In genomic region chr15:68366314-68366713, GRCh38 we compare ENCODE assay signal across 16 cellular contexts.
DNase-seq lines count a peak whose midpoint lies in the region; TF ChIP-seq lines count a peak whose summit lies in the region.
"Had no signal": no experiment of that assay in that cellular context is flagged by ENCODE, and none has a peak within 500 bp of the region (broad histone marks: within the 10 kb centered on the region; RNA-seq: fewer than 3 reads in every experiment).

No MANE protein-coding gene starts in this region.

- TF ChIP-seq CTCF in Peyer's patch (IDR thresholded peaks at IDR 0.05) = no peak

- H3K27me3 Mint-ChIP-seq in T-helper 2 cell treated with Interferon-gamma antibody and Interleukin-4, amounts not matched to agents 5 μg/mL and 100 μg/mL, for 36 hours (ENCODE audit: low read depth) = no peaks in the 10 kb centered on the region
- H3K27me3 Mint-ChIP-seq in dendritic cell treated with granulocyte-macrophage colony-stimulating factor and Interleukin-4, amounts not matched to agents 40 ng/mL and 50 ng/mL, for 4 days = peaks cover 8% of the 10 kb centered on the region

- H3K4me1 ChIP-seq in skeletal muscle satellite cell (ENCODE audit: control insufficient read depth, insufficient read depth, low read length) = peaks cover 39% of the 10 kb centered on the region
- no peaks in the 10 kb centered on the region for H3K4me1 ChIP-seq in Peyer's patch

- H3K27me3 ChIP-seq in skeletal muscle satellite cell (ENCODE audit: control insufficient read depth, insufficient read depth, low read length) (no peaks in the 10 kb centered on the region), Peyer's patch (no peaks in the 10 kb centered on the region)
- H3K27me3 ChIP-seq: MG63 had no signal

- H3K36me3 Mint-ChIP-seq in T-helper 2 cell treated with Interferon-gamma antibody and Interleukin-4, amounts not matched to agents 5 μg/mL and 100 μg/mL, for 36 hours (ENCODE audit: low read depth) = no peaks in the 10 kb centered on the region
- H3K36me3 Mint-ChIP-seq in dendritic cell treated with granulocyte-macrophage colony-stimulating factor and Interleukin-4, amounts not matched to agents 40 ng/mL and 50 ng/mL, for 4 days (ENCODE audit: low read depth) = peaks cover 5% of the 10 kb centered on the region
- H3K36me3 Mint-ChIP-seq: brain, T-cell had no signal

- no peak for TF ChIP-seq POLR2A in Peyer's patch (IDR thresholded peaks at IDR 0.05)

- H3K4me3 ChIP-seq in skeletal muscle satellite cell (ENCODE audit: low read length) (no peak overlapping the region), Peyer's patch (no peak overlapping the region)
- H3K4me3 ChIP-seq: MG63 had no signal

- intact Hi-C loops in dendritic cell treated with granulocyte-macrophage colony-stimulating factor and Interleukin-4, amounts not matched to agents 40 ng/mL and 50 ng/mL, for 4 days (cut with micrococcal nuclease) = loop anchor here (1.0 kb wide), 1 partner anchor 60 kb away; no protein-coding TSS in a partner anchor

- no peaks in the 10 kb centered on the region for H3K9me3 ChIP-seq in skeletal muscle satellite cell (replicated peaks; ENCODE audit: low read length)
- no peaks in the 10 kb centered on the region for H3K9me3 ChIP-seq in Peyer's patch
- H3K9me3 ChIP-seq: MG63 had no signal

- H3K9me3 Mint-ChIP-seq in T-helper 2 cell treated with Interferon-gamma antibody and Interleukin-4, amounts not matched to agents 5 μg/mL and 100 μg/mL, for 36 hours = no peaks in the 10 kb centered on the region
- H3K9me3 Mint-ChIP-seq in dendritic cell treated with granulocyte-macrophage colony-stimulating factor and Interleukin-4, amounts not matched to agents 40 ng/mL and 50 ng/mL, for 4 days = no peaks in the 10 kb centered on the region
- H3K9me3 Mint-ChIP-seq: activated T-helper 1 cell treated with anti-CD3 and anti-CD28 coated beads, Interleukin-12 subunit alpha, Interleukin-12 subunit beta, Interleukin-2, Interleukin-4 antibody, amounts not matched to agents 30 ng/mL and 10 ng/mL and 1 ng/mL, durations not matched to agents 14 hours and 24 hours and 36 hours; brain; T-cell had no signal

- no peak overlapping the region for H3K27ac Mint-ChIP-seq in T-helper 2 cell treated with Interferon-gamma antibody and Interleukin-4, amounts not matched to agents 5 μg/mL and 100 μg/mL, for 36 hours
- H3K27ac Mint-ChIP-seq in dendritic cell treated with granulocyte-macrophage colony-stimulating factor and Interleukin-4, amounts not matched to agents 40 ng/mL and 50 ng/mL, for 4 days = no peak overlapping the region
- H3K27ac Mint-ChIP-seq: activated T-helper 1 cell treated with anti-CD3 and anti-CD28 coated beads, Interleukin-12 subunit alpha, Interleukin-12 subunit beta, Interleukin-2, Interleukin-4 antibody, amounts not matched to agents 30 ng/mL and 10 ng/mL and 1 ng/mL, durations not matched to agents 14 hours and 24 hours and 36 hours; brain; T-cell had no signal

- peak overlapping the region; percentile 3 for H3K9ac ChIP-seq in skeletal muscle satellite cell (ENCODE audit: low read depth, low read length)

- H3K4me1 Mint-ChIP-seq in T-helper 2 cell treated with Interferon-gamma antibody and Interleukin-4, amounts not matched to agents 5 μg/mL and 100 μg/mL, for 36 hours (ENCODE audit: low read depth) = peaks cover 17% of the 10 kb centered on the region
- peaks cover 44% of the 10 kb centered on the region for H3K4me1 Mint-ChIP-seq in dendritic cell treated with granulocyte-macrophage colony-stimulating factor and Interleukin-4, amounts not matched to agents 40 ng/mL and 50 ng/mL, for 4 days (ENCODE audit: low read depth)

- no peak overlapping the region for H3K27ac ChIP-seq in Peyer's patch

- peak overlapping the region; percentile 71 for H3K4me3 Mint-ChIP-seq in T-helper 2 cell treated with Interferon-gamma antibody and Interleukin-4, amounts not matched to agents 5 μg/mL and 100 μg/mL, for 36 hours
- H3K4me3 Mint-ChIP-seq in dendritic cell treated with granulocyte-macrophage colony-stimulating factor and Interleukin-4, amounts not matched to agents 40 ng/mL and 50 ng/mL, for 4 days = peak overlapping the region; percentile 75
- H3K4me3 Mint-ChIP-seq: activated T-helper 1 cell treated with anti-CD3 and anti-CD28 coated beads, Interleukin-12 subunit alpha, Interleukin-12 subunit beta, Interleukin-2, Interleukin-4 antibody, amounts not matched to agents 30 ng/mL and 10 ng/mL and 1 ng/mL, durations not matched to agents 14 hours and 24 hours and 36 hours; brain; T-cell had no signal

- DNase-seq in T-helper 2 cell treated with Interferon-gamma antibody and Interleukin-4, amounts not matched to agents 5 μg/mL and 100 μg/mL, for 36 hours (ENCODE audit: low spot score) = no peak
- DNase-seq in T-helper 2 cell (no peak), NAMALWA (ENCODE audit: low spot score) (peak; percentile 38), NCI-H226 (no peak), Peyer's patch (no peak)
- no peak for DNase-seq in activated CD8-positive, alpha-beta memory T cell treated with anti-CD3 and anti-CD28 coated beads, Interleukin-2, amount 50 U/mL, for 4 hours
- DNase-seq: ACHN; activated CD4-positive, alpha-beta T cell treated with anti-CD3 and anti-CD28 coated beads for 48 hours; MG63; PC-3; substantia nigra; T-cell had no signal

- no peaks in the 10 kb centered on the region for H3K36me3 ChIP-seq in skeletal muscle satellite cell (ENCODE audit: insufficient read depth, low read length)
- H3K36me3 ChIP-seq in Peyer's patch = no peaks in the 10 kb centered on the region

- H3K4me2 ChIP-seq in skeletal muscle satellite cell (ENCODE audit: low read length) = no peak overlapping the region
